8 cellular contexts compared by ENCODE assay signal in the genomic region with DNA sequence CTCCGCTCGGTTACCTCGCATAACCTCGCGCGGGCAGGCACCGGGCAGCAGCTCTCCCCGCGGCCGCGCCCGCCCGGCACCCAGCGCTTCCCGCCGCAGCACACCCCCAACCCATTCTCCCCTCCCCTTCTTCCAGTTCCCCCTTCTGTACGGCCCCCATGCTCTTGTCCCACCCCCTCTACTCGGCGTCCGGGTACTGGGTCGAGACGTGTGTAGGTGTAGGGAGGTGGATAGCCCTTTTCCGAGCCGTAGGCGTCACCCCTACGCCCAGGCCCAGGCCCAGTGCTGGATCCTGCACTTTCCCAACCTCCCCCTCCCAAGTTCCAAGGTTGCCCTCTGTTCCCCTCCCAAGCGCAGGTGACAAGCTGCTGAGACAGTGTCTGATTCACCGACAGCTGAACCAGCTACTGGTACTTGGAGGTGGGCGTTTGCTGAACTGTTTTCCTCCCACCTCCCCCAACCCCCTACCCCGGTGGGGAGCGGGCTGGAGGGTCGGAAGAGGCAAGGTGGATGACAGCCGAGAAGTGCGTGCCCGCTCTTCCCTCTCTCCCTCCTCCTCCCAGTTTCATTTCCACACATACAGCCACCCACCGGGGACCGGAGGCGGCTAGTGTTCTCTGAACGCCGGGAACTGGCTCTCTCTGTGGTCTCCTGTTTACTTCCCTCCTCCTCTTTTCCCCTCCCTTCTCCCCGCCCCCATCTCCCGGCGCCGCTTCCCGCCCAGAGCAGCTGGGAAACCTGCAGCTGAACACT. TPM values are rescaled to one million over a fixed set of nuclear protein-coding genes. Genes with fewer than 3 reads are reported as not detected.
DNase-seq lines count a peak whose midpoint lies in the region; ATAC-seq and TF ChIP-seq lines count a peak whose summit lies in the region.

No MANE protein-coding gene starts in this region.

- ATAC-seq in GM18861 (IDR thresholded peaks at IDR 0.05; ENCODE audit: unreplicated experiment) (peak; percentile 2), HG03196 (IDR thresholded peaks at IDR 0.05; ENCODE audit: unreplicated experiment) (peak; percentile 1)

- H3K4me1 Mint-ChIP-seq in mesothelial cell of epicardium = peaks cover 39% of the 10 kb centered on the region

- peaks cover 5% of the 10 kb centered on the region for H3K27me3 Mint-ChIP-seq in mesothelial cell of epicardium (ENCODE audit: low read depth)

- peak overlapping the region; percentile 54 for H3K4me3 ChIP-seq in epithelial cell of esophagus (ENCODE audit: low read length)

- TF ChIP-seq CTCF in epithelial cell of esophagus (IDR thresholded peaks at IDR 0.05; ENCODE audit: insufficient read depth, low read depth, low read length, missing control alignments) (no peak), mesothelial cell of epicardium (IDR thresholded peaks at IDR 0.05; ENCODE audit: unreplicated experiment) (no peak)

- H3K27ac Mint-ChIP-seq in mesothelial cell of epicardium = peak overlapping the region; percentile 98

- no peaks in the 10 kb centered on the region for H3K36me3 Mint-ChIP-seq in mesothelial cell of epicardium

- peak overlapping the region; percentile 82 for H3K4me3 Mint-ChIP-seq in mesothelial cell of epicardium

- no peaks in the 10 kb centered on the region for H3K9me3 Mint-ChIP-seq in mesothelial cell of epicardium

- DNase-seq in AG20443 (ENCODE audit: low spot score) = peak; percentile 70
- DNase-seq in NCI-H510A (lab: John Stamatoyannopoulos, UW) = peak; percentile 77
- DNase-seq in activated CD8-positive, alpha-beta memory T cell treated with anti-CD3 and anti-CD28 coated beads for 4 hours (ENCODE audit: low read depth in 2 of 2) = peak; percentile 40 to 59
- DNase-seq in epithelial cell of esophagus (ENCODE audit: low read depth) = peak; percentile 79
- peak; percentile 45 to 79 for DNase-seq in mesothelial cell of epicardium (ENCODE audit: low spot score in 2 of 2, unreplicated experiment in 2 of 2)
- DNase-seq in stimulated activated CD8-positive, alpha-beta memory T cell treated with anti-CD3 and anti-CD28 coated beads, Interleukin-4, amount 100 ng/mL, for 48 hours = peak; percentile 73

RNA-seq across cellular contexts. Expression of a gene that starts 6.0 kb away (rescaled TPM):
- 3.4 to 3.7 TPM (median 3.6 TPM) in 3 replicates for total RNA-seq in mesothelial cell of epicardium

Comparison
In these comparisons a context has a peak if more than half of its experiments do, and no peak if none do; other contexts are left out.
1. Peak in every context shown above with its lines: DNase-seq, ATAC-seq and H3K4me3 ChIP-seq.